ENCODE assay signal across 3 cellular contexts in genomic region chr12:44462729-44463128, GRCh38.
"Had no signal": no experiment of that assay in that cellular context is flagged by ENCODE, and none has a peak within 500 bp of the region (broad histone marks: within the 10 kb centered on the region; RNA-seq: fewer than 3 reads in every experiment).

No MANE protein-coding gene starts in this region.

- ATAC-seq: GM12878 had no signal

- H3K4me3 ChIP-seq: GM12878 had no signal

- DNase-seq: GDM1, GF-D8 had no signal
